ENCODE assay signal across 7 cellular contexts in genomic region chr3:191741847-191742350, GRCh38.
DNase-seq lines count a peak whose midpoint lies in the region; ATAC-seq and TF ChIP-seq lines count a peak whose summit lies in the region.
"Not testable (repeated sequence)": the region's sequence is repeated elsewhere in the genome, so short reads cannot be mapped to it uniquely, and the experiment has no call there.

No MANE protein-coding gene starts in this region.

- peak; percentile 81 for DNase-seq in Calu3
- peak; percentile 36 for DNase-seq in HT1080 (ENCODE audit: low read depth)
- peak; percentile 82 for DNase-seq in NCI-H226
- DNase-seq in body of pancreas, result peak; percentile 23 to 60 (median 32)
- DNase-seq in kidney tubule cell (ENCODE audit: low spot score), result peak; percentile 92
- not testable (repeated sequence) for DNase-seq in lower lobe of right lung, upper lobe of right lung

- peak overlapping the region; percentile 28 for H3K27ac Mint-ChIP-seq in Calu3 (ENCODE audit: unreplicated experiment)

- H3K4me1 Mint-ChIP-seq in Calu3 (ENCODE audit: low read depth, unreplicated experiment), result peaks cover 38% of the 10 kb centered on the region

- not testable (repeated sequence) for H3K36me3 Mint-ChIP-seq in Calu3 (ENCODE audit: insufficient read depth, unreplicated experiment)

- TF ChIP-seq CTCF in Calu3 (IDR thresholded peaks at IDR 0.05; ENCODE audit: unreplicated experiment); body of pancreas (IDR thresholded peaks at IDR 0.05); lower lobe of right lung (IDR thresholded peaks at IDR 0.05); upper lobe of right lung (IDR thresholded peaks at IDR 0.05): not testable (repeated sequence)

- WGBS in body of pancreas, 2 donors, result 60 to 64% methylated on average over 1 of the region's 1 CpG

- peaks cover 22% of the 10 kb centered on the region for H3K4me1 ChIP-seq in body of pancreas
- not testable (repeated sequence) for H3K4me1 ChIP-seq in lower lobe of right lung, upper lobe of right lung

- TF ChIP-seq POLR2A in body of pancreas (IDR thresholded peaks at IDR 0.05), result not testable (repeated sequence)

- not testable (repeated sequence) for BruUV-seq in Calu3 (replicated peaks; lab: Mats Ljungman, UMichigan)

- not testable (repeated sequence) for H3K9me3 ChIP-seq in body of pancreas, lower lobe of right lung, upper lobe of right lung

- intact Hi-C loops in Calu3 (cut with micrococcal nuclease; ENCODE audit: unreplicated experiment); body of pancreas (cut with DNase I); lower lobe of right lung (cut with DNase I); upper lobe of right lung (cut with DNase I): not testable (repeated sequence)

- H3K4me3 ChIP-seq in body of pancreas, lower lobe of right lung, upper lobe of right lung: not testable (repeated sequence)

- not testable (repeated sequence) for H3K4me3 Mint-ChIP-seq in Calu3 (ENCODE audit: low read depth, unreplicated experiment)

- not testable (repeated sequence) for H3K27me3 Mint-ChIP-seq in Calu3 (ENCODE audit: unreplicated experiment)

- not testable (repeated sequence) for H3K27me3 ChIP-seq in body of pancreas; lower lobe of right lung (ENCODE audit: low read depth); upper lobe of right lung

- peak; percentile 65 for ATAC-seq in body of pancreas
- peak; percentile 49 to 59 for ATAC-seq in lower lobe of right lung
- ATAC-seq in upper lobe of right lung, result peak; percentile 74

- not testable (repeated sequence) for H3K9me3 Mint-ChIP-seq in Calu3 (ENCODE audit: low read depth, unreplicated experiment)

- H3K36me3 ChIP-seq in body of pancreas (replicated peaks in 1 of 2; ENCODE audit: insufficient read depth in 1 of 2, low read depth in 2 of 2); lower lobe of right lung; upper lobe of right lung: not testable (repeated sequence)

- H3K27ac ChIP-seq in body of pancreas, lower lobe of right lung, upper lobe of right lung: not testable (repeated sequence)

- CTCF ChIA-PET in Calu3 (lab: Charles Lee), result interaction anchor here (0.7 to 0.8 kb wide), 4 partner anchors 19 to 1625 kb away, joined by 3 to 5 read pairs (median 4); no protein-coding TSS in a partner anchor
